18 cellular contexts compared by ENCODE assay signal in genomic region chr7:39164887-39165286, GRCh38.
DNase-seq lines count a peak whose midpoint lies in the region; TF ChIP-seq lines count a peak whose summit lies in the region.
"Had no signal": no experiment of that assay in that cellular context is flagged by ENCODE, and none has a peak within 500 bp of the region (broad histone marks: within the 10 kb centered on the region; RNA-seq: fewer than 3 reads in every experiment).

No MANE protein-coding gene starts in this region.

- H3K27ac ChIP-seq in A673 (ENCODE audit: low read depth, low read length, poor library complexity, severe bottlenecking) = no peak overlapping the region
- no peak overlapping the region for H3K27ac ChIP-seq in HEK293 (ENCODE audit: extremely low read depth, low read depth, low read length)
- H3K27ac ChIP-seq in hepatocyte = no peak overlapping the region
- H3K27ac ChIP-seq: A549 had no signal

- H3K79me2 ChIP-seq in hepatocyte = no peaks in the 10 kb centered on the region

- POLR2A ChIA-PET in A673 (lab: Charles Lee; ENCODE audit: low non-redundant PET) = no interaction called here
- POLR2A ChIA-PET in HEK293 (lab: Yijun Ruan, JAX) = no interaction called here

- H3K4me3 ChIP-seq in A673 (ENCODE audit: low read depth, low read length, poor library complexity, severe bottlenecking) = no peak overlapping the region
- H3K4me3 ChIP-seq in HEK293 (ENCODE audit: low read depth, low read length) = no peak overlapping the region
- no peak overlapping the region for H3K4me3 ChIP-seq in hepatocyte
- H3K4me3 ChIP-seq: A549, HAP-1 had no signal

- no peak overlapping the region for H2AFZ ChIP-seq in hepatocyte

- no peak overlapping the region for H3K27ac Mint-ChIP-seq in immature natural killer cell
- H3K27ac Mint-ChIP-seq: CD4-positive, alpha-beta memory T cell had no signal

- H3K4me3 Mint-ChIP-seq in immature natural killer cell = no peak overlapping the region
- H3K4me3 Mint-ChIP-seq: CD4-positive, alpha-beta memory T cell had no signal

- H3K9me3 ChIP-seq in A673 (ENCODE audit: low read depth, low read length, poor library complexity, severe bottlenecking) = no peaks in the 10 kb centered on the region
- no peaks in the 10 kb centered on the region for H3K9me3 ChIP-seq in HEK293 (ENCODE audit: control insufficient read depth, insufficient read depth, low read depth, low read length)
- no peaks in the 10 kb centered on the region for H3K9me3 ChIP-seq in hepatocyte (ENCODE audit: low read depth)
- H3K9me3 ChIP-seq: A549, HAP-1 had no signal

- H3K27me3 ChIP-seq in A673 (replicated peaks; ENCODE audit: insufficient read depth, low read depth, low read length, poor library complexity) (peaks cover 26% of the 10 kb centered on the region), hepatocyte (no peaks in the 10 kb centered on the region)

- peaks cover 0 to 5% (median 5%) of the 10 kb centered on the region in 3 donors for H3K27me3 Mint-ChIP-seq in immature natural killer cell (ENCODE audit: low read depth in 3 of 3)
- H3K27me3 Mint-ChIP-seq: CD4-positive, alpha-beta memory T cell had no signal

- no peaks in the 10 kb centered on the region for H3K36me3 Mint-ChIP-seq in immature natural killer cell
- H3K36me3 Mint-ChIP-seq: CD4-positive, alpha-beta memory T cell had no signal

- no peak overlapping the region for H3K4me2 ChIP-seq in hepatocyte
- H3K4me2 ChIP-seq: A549 had no signal

- intact Hi-C loops in A673 (cut with micrococcal nuclease; ENCODE audit: unreplicated experiment) = no loop called here

- no peaks in the 10 kb centered on the region for H4K20me1 ChIP-seq in hepatocyte (ENCODE audit: insufficient read depth, poor library complexity, severe bottlenecking)

- no peak for TF ChIP-seq CTCF in A673 (conservative IDR thresholded peaks at IDR 0.05; ENCODE audit: low read depth, low read length)
- TF ChIP-seq CTCF in HEK293 (tag by site-specific recombination; IDR thresholded peaks at IDR 0.05) = no peak
- TF ChIP-seq CTCF in hepatocyte (IDR thresholded peaks at IDR 0.05; ENCODE audit: poor library complexity) = no peak

- CTCF ChIA-PET in A673 (lab: Charles Lee) = no interaction called here
- CTCF ChIA-PET in HEK293 (lab: Yijun Ruan, JAX) = no interaction called here

- 36% methylated on average over 4 of the region's 4 CpGs for WGBS in hepatocyte (ENCODE audit: low lambda C conversion rate, missing lambda C conversion rate)

- no peaks in the 10 kb centered on the region for H3K4me1 Mint-ChIP-seq in immature natural killer cell
- H3K4me1 Mint-ChIP-seq: CD4-positive, alpha-beta memory T cell had no signal

- BruUV-seq in A673 (replicated peaks; lab: Mats Ljungman, UMichigan) = no TSS peak

- no peaks in the 10 kb centered on the region for H3K9me2 ChIP-seq in hepatocyte (replicated peaks; ENCODE audit: insufficient read depth)

- H3K36me3 ChIP-seq in A673 (ENCODE audit: insufficient read depth, low read length, poor library complexity, severe bottlenecking) (no peaks in the 10 kb centered on the region), HEK293 (ENCODE audit: control insufficient read depth in 2 of 2, insufficient read depth in 1 of 2, low read length in 2 of 2) (no peaks in the 10 kb centered on the region), hepatocyte (replicated peaks; ENCODE audit: insufficient read depth, low read depth) (no peaks in the 10 kb centered on the region)
- H3K36me3 ChIP-seq: HAP-1 had no signal

- peaks cover 0 to 2% (median 0%) of the 10 kb centered on the region in 6 donors for H3K9me3 Mint-ChIP-seq in immature natural killer cell

- DNase-seq in A673 (ENCODE audit: low spot score) (peak; percentile 3), NCI-H2171 (lab: John Stamatoyannopoulos, UW) (peak; percentile 23), NCI-H82 treated with DMSO at 0.1 percent for 48 hours (lab: John Stamatoyannopoulos, UW; ENCODE audit: unreplicated experiment) (peak; percentile 34), LoVo (ENCODE audit: low spot score) (no peak), immature natural killer cell (no peak), hepatocyte (ENCODE audit: low spot score) (no peak), kidney glomerular epithelial cell (lab: John Stamatoyannopoulos, UW) (no peak)
- DNase-seq: 8988T; C1 segment of cervical spinal cord; Calu3; CD4-positive, alpha-beta memory T cell; COR-L47; DMS153; DND-41; GOT3 had no signal

- no peaks in the 10 kb centered on the region for H3K4me1 ChIP-seq in A673 (ENCODE audit: insufficient read depth, low read length, poor library complexity, severe bottlenecking)
- H3K4me1 ChIP-seq in HEK293 (ENCODE audit: control insufficient read depth, insufficient read depth, low read length) = no peaks in the 10 kb centered on the region
- no peaks in the 10 kb centered on the region for H3K4me1 ChIP-seq in hepatocyte (ENCODE audit: insufficient read depth)
- H3K4me1 ChIP-seq: A549, HAP-1 had no signal

TF ChIP-seq in HEK293, 187 proteins besides CTCF, POLR2A, EP300 and RAD21:
- no peak for TF ChIP-seq ZNF76 (tag by site-specific recombination; IDR thresholded peaks at IDR 0.05; ENCODE audit: borderline replicate concordance, low read depth)
- 0 out of 2 replicates have a peak, but pooled peaks have one; percentile 11 for TF ChIP-seq ZNF366 (tag by site-specific recombination; conservative IDR thresholded peaks at IDR 0.05)
- 0 out of 2 replicates have a peak, but pooled peaks have one; percentile 22 for TF ChIP-seq PRDM10 (tag by site-specific recombination; IDR thresholded peaks at IDR 0.05)
- peak; percentile 52; the same call in 1 of the 2 replicates for TF ChIP-seq TCF7L2 (IDR thresholded peaks at IDR 0.05; ENCODE audit: borderline replicate concordance, low read depth, low read length)
- no peak for TF ChIP-seq ZNF16 (tag by site-specific recombination; IDR thresholded peaks at IDR 0.05; ENCODE audit: low read depth)
- TF ChIP-seq ELK4 (IDR thresholded peaks at IDR 0.05; ENCODE audit: borderline replicate concordance, low read depth, low read length) = no peak
- TF ChIP-seq ZNF146 (tag by site-specific recombination; IDR thresholded peaks at IDR 0.05) = no peak
- TF ChIP-seq ATF2 (tag by site-specific recombination; IDR thresholded peaks at IDR 0.05; ENCODE audit: low read depth) = peak; percentile 23; the same call in 1 of the 2 replicates
- no peak for TF ChIP-seq ZFP37 (tag by site-specific recombination; IDR thresholded peaks at IDR 0.05)

Comparison
In these comparisons a context has a peak if more than half of its experiments do, and no peak if none do; other contexts are left out.
1. DNase-seq: peak in A673 (single experiment), NCI-H2171 (single experiment) and NCI-H82 treated with DMSO at 0.1 percent for 48 hours (single experiment); none in LoVo (single experiment), immature natural killer cell (0 of 3), hepatocyte (single experiment) and kidney glomerular epithelial cell (single experiment).